In genomic region chr20:31909253-31910070, GRCh38 we compare ENCODE assay signal across 2 cellular contexts.
TF ChIP-seq lines count a peak whose summit lies in the region.

No MANE protein-coding gene starts in this region.

TF ChIP-seq in HepG2, 621 proteins besides CTCF, POLR2A, EP300 and RAD21:
- TF ChIP-seq NFE2 (CRISPR knock-in tag; IDR thresholded peaks at IDR 0.05) (no peak), NR2C2 (CRISPR knock-in tag; IDR thresholded peaks at IDR 0.05; ENCODE audit: borderline replicate concordance) (peak; percentile 82), ZNF800 (CRISPR knock-in tag; IDR thresholded peaks at IDR 0.05) (no peak), ZNF850 (CRISPR knock-in tag; conservative IDR thresholded peaks at IDR 0.05) (no peak), GABPB1 (CRISPR knock-in tag; IDR thresholded peaks at IDR 0.05) (peak; percentile 59), LCORL (IDR thresholded peaks at IDR 0.05) (no peak), LCORL (CRISPR knock-in tag; IDR thresholded peaks at IDR 0.05) (no peak), GABPA (IDR thresholded peaks at IDR 0.05; ENCODE audit: low read depth, low read length) (peak; percentile 25; the same call in 1 of the 2 replicates), GABPA (CRISPR knock-in tag; IDR thresholded peaks at IDR 0.05; ENCODE audit: low read depth) (peak; percentile 48; the same call in 1 of the 2 replicates), YY1 (IDR thresholded peaks at IDR 0.05; ENCODE audit: insufficient read depth, insufficient replicate concordance, low read depth, low read length) (peak; percentile 29)
TF ChIP-seq in HepG2: peak in this region for 4.

TF ChIP-seq in GM12878, 131 proteins besides CTCF, POLR2A, EP300 and RAD21:
- TF ChIP-seq PAX5 (IDR thresholded peaks at IDR 0.05; ENCODE audit: borderline replicate concordance, low read depth, low read length) (0 out of 2 replicates have a peak, but pooled peaks have one; percentile 17), LARP7 (IDR thresholded peaks at IDR 0.05) (no peak)
